Comparison of ENCODE assay signal across 8 cellular contexts in genomic region chr4:48141048-48141447, GRCh38. TPM values are rescaled to one million over a fixed set of nuclear protein-coding genes. Genes with fewer than 3 reads are reported as not detected.
DNase-seq lines count a peak whose midpoint lies in the region; ATAC-seq lines count a peak whose summit lies in the region.

No MANE protein-coding gene starts in this region.

- H3K14ac ChIP-seq in neuronal stem cell (ENCODE audit: low read length): no peak overlapping the region

- no peaks in the 10 kb centered on the region for H3K79me2 ChIP-seq in Karpas-422 (ENCODE audit: low read length)

- no peaks in the 10 kb centered on the region for H3K9me3 Mint-ChIP-seq in activated CD4-positive, alpha-beta T cell treated with anti-CD3 and anti-CD28 coated beads, Interleukin-2, amount 10 ng/mL, durations not matched to agents 7 days and 5 days

- H3K27me3 Mint-ChIP-seq in activated CD4-positive, alpha-beta T cell treated with anti-CD3 and anti-CD28 coated beads, Interleukin-2, amount 10 ng/mL, durations not matched to agents 7 days and 5 days: no peaks in the 10 kb centered on the region

- ATAC-seq in HG03521 (IDR thresholded peaks at IDR 0.05; ENCODE audit: unreplicated experiment): no peak

- no peaks in the 10 kb centered on the region for H3K9me2 ChIP-seq in Karpas-422 (replicated peaks; ENCODE audit: insufficient read depth, low read length)

- no CpG with 5 or more reads among the region's 2 CpGs for WGBS in neuronal stem cell (ENCODE audit: extremely low coverage in 2 of 2, insufficient read length in 2 of 2, insufficient replicate concordance in 1 of 2), 2 donors

- POLR2A ChIA-PET in activated CD4-positive, alpha-beta T cell treated with anti-CD3 and anti-CD28 coated beads, Interleukin-2, amount 10 ng/mL, durations not matched to agents 7 days and 5 days (lab: Charles Lee): no interaction called here

- H3K4me1 ChIP-seq in Karpas-422 (ENCODE audit: low read length) (peaks cover 7% of the 10 kb centered on the region), neuronal stem cell (ENCODE audit: control insufficient read depth in 2 of 2, insufficient read depth in 1 of 2, low read depth in 1 of 2, low read length in 2 of 2) (no peaks in the 10 kb centered on the region)

- no peak overlapping the region for H4K91ac ChIP-seq in neuronal stem cell (ENCODE audit: low read depth, low read length, poor library complexity)

- H2AK5ac ChIP-seq in neuronal stem cell (ENCODE audit: low read depth, low read length): no peak overlapping the region

- no peak overlapping the region for H4K8ac ChIP-seq in neuronal stem cell (ENCODE audit: low read depth, low read length)

- CTCF ChIA-PET in activated CD4-positive, alpha-beta T cell treated with anti-CD3 and anti-CD28 coated beads, Interleukin-2, amount 10 ng/mL, durations not matched to agents 7 days and 5 days (lab: Charles Lee): interaction anchor here (1.7 kb wide), 1 partner anchor 11 kb away, joined by 6 read pairs; no protein-coding TSS in a partner anchor

- peaks cover 9% of the 10 kb centered on the region for H3K36me3 Mint-ChIP-seq in activated CD4-positive, alpha-beta T cell treated with anti-CD3 and anti-CD28 coated beads, Interleukin-2, amount 10 ng/mL, durations not matched to agents 7 days and 5 days (ENCODE audit: low read depth)

- H3K4ac ChIP-seq in neuronal stem cell (ENCODE audit: low read length): no peak overlapping the region

- no peak overlapping the region for H2BK5ac ChIP-seq in neuronal stem cell (ENCODE audit: low read length)

- H2BK120ac ChIP-seq in neuronal stem cell (ENCODE audit: low read depth, low read length): no peak overlapping the region

- DNase-seq in activated CD4-positive, alpha-beta T cell treated with anti-CD3 and anti-CD28 coated beads, Interleukin-2, amount 10 ng/mL, durations not matched to agents 7 days and 5 days: no peak
- no peak for DNase-seq in activated CD4-positive, alpha-beta T cell treated with anti-CD3 and anti-CD28 coated beads for 1 hour
- DNase-seq in Karpas-422: peak; percentile 76
- peak; percentile 16 for DNase-seq in SK-N-DZ (ENCODE audit: low spot score)
- DNase-seq in fibroblast of gingiva (ENCODE audit: low read depth): peak; percentile 28
- DNase-seq in pons (ENCODE audit: low spot score): peak; percentile 53
- no peak for DNase-seq in neuronal stem cell (ENCODE audit: low spot score)

- H3K27ac ChIP-seq in Karpas-422 (ENCODE audit: low read length) (no peak overlapping the region), neuronal stem cell (replicated peaks; ENCODE audit: low read length) (no peak overlapping the region)

- no peaks in the 10 kb centered on the region for H3K9me3 ChIP-seq in Karpas-422 (ENCODE audit: low read length)
- no peaks in the 10 kb centered on the region for H3K9me3 ChIP-seq in neuronal stem cell (replicated peaks in 1 of 2; ENCODE audit: control insufficient read depth in 2 of 2, insufficient read depth in 1 of 2, low read depth in 1 of 2, low read length in 2 of 2)

- H3K36me3 ChIP-seq in Karpas-422 (ENCODE audit: insufficient read depth, low read length): no peaks in the 10 kb centered on the region
- H3K36me3 ChIP-seq in neuronal stem cell (replicated peaks in 1 of 2; ENCODE audit: control insufficient read depth in 2 of 2, insufficient read depth in 2 of 2, low read length in 2 of 2): no peaks in the 10 kb centered on the region

- H3K9ac ChIP-seq in Karpas-422 (ENCODE audit: low read length): no peak overlapping the region
- no peak overlapping the region for H3K9ac ChIP-seq in neuronal stem cell (ENCODE audit: low read depth, low read length, poor library complexity)

- H3K79me1 ChIP-seq in neuronal stem cell (ENCODE audit: low read depth, low read length): no peaks in the 10 kb centered on the region

- H3K27ac Mint-ChIP-seq in activated CD4-positive, alpha-beta T cell treated with anti-CD3 and anti-CD28 coated beads, Interleukin-2, amount 10 ng/mL, durations not matched to agents 7 days and 5 days: peak overlapping the region; percentile 43

- H3K4me2 ChIP-seq in Karpas-422 (ENCODE audit: low read depth, low read length, poor library complexity, severe bottlenecking): no peak overlapping the region
- H3K4me2 ChIP-seq in neuronal stem cell (ENCODE audit: insufficient read depth, low read length, poor library complexity, severe bottlenecking): no peak overlapping the region

- H2BK12ac ChIP-seq in neuronal stem cell (ENCODE audit: low read length): no peak overlapping the region

- H3K4me3 ChIP-seq in Karpas-422 (ENCODE audit: low read length) (no peak overlapping the region), neuronal stem cell (ENCODE audit: low read length in 2 of 2) (no peak overlapping the region)

- no peak overlapping the region for H3K4me3 Mint-ChIP-seq in activated CD4-positive, alpha-beta T cell treated with anti-CD3 and anti-CD28 coated beads, Interleukin-2, amount 10 ng/mL, durations not matched to agents 7 days and 5 days

- no peak overlapping the region for H2AFZ ChIP-seq in Karpas-422 (ENCODE audit: low read length)
- H2AFZ ChIP-seq in neuronal stem cell (ENCODE audit: low read length): no peak overlapping the region

- no peak overlapping the region for H3K23ac ChIP-seq in neuronal stem cell (ENCODE audit: low read depth, low read length, poor library complexity)

- no peaks in the 10 kb centered on the region for H4K20me1 ChIP-seq in Karpas-422 (ENCODE audit: insufficient read depth, low read depth, low read length)

- no peaks in the 10 kb centered on the region for H3K27me3 ChIP-seq in Karpas-422 (ENCODE audit: low read length)
- no peaks in the 10 kb centered on the region for H3K27me3 ChIP-seq in neuronal stem cell (ENCODE audit: control insufficient read depth in 3 of 3, insufficient read depth in 3 of 3, low read depth in 1 of 3, low read length in 3 of 3)

- H3K18ac ChIP-seq in neuronal stem cell (ENCODE audit: low read length): no peak overlapping the region

- no peak overlapping the region for H2BK15ac ChIP-seq in neuronal stem cell (ENCODE audit: low read length)

- peaks cover 49% of the 10 kb centered on the region for H3K4me1 Mint-ChIP-seq in activated CD4-positive, alpha-beta T cell treated with anti-CD3 and anti-CD28 coated beads, Interleukin-2, amount 10 ng/mL, durations not matched to agents 7 days and 5 days

RNA-seq across cellular contexts. Expression of gene TXK, which starts 7.0 kb away (rescaled TPM):
- total RNA-seq in activated CD4-positive, alpha-beta T cell treated with anti-CD3 and anti-CD28 coated beads, Interleukin-2, amount 10 ng/mL, durations not matched to agents 7 days and 5 days: 10 to 100 TPM; 42.0 to 50.1 TPM
- not detected in 2 replicates for total RNA-seq in Karpas-422 (2014; rRNA removed; shearing (Covaris generic); ENCODE audit: low replicate concordance)
- not detected in 2 replicates for polyA plus RNA-seq in SK-N-DZ (2014; cell fraction: cytosol; rRNA removed)
- polyA plus RNA-seq in SK-N-DZ (2014; cell fraction: nucleus; rRNA removed): not detected in 2 replicates
- not detected for polyA plus RNA-seq in neuronal stem cell (2013, experiment 1 of 2)
- not detected for polyA plus RNA-seq in neuronal stem cell (2013, experiment 2 of 2)

Comparison
In these comparisons a context has a peak if more than half of its experiments do, and no peak if none do; other contexts are left out.
1. DNase-seq: peak in Karpas-422 (single experiment), SK-N-DZ (single experiment), fibroblast of gingiva (single experiment) and pons (single experiment); none in activated CD4-positive, alpha-beta T cell treated with anti-CD3 and anti-CD28 coated beads, Interleukin-2, amount 10 ng/mL, durations not matched to agents 7 days and 5 days (single experiment), activated CD4-positive, alpha-beta T cell treated with anti-CD3 and anti-CD28 coated beads for 1 hour (single experiment) and neuronal stem cell (single experiment).
2. RNA of gene TXK, which starts 7.0 kb away (total RNA-seq): 42.0 to 50.1 TPM in activated CD4-positive, alpha-beta T cell treated with anti-CD3 and anti-CD28 coated beads, Interleukin-2, amount 10 ng/mL, durations not matched to agents 7 days and 5 days; not detected in Karpas-422; every median in the first group is over 10 times any median in the second.